In the genomic region with DNA sequence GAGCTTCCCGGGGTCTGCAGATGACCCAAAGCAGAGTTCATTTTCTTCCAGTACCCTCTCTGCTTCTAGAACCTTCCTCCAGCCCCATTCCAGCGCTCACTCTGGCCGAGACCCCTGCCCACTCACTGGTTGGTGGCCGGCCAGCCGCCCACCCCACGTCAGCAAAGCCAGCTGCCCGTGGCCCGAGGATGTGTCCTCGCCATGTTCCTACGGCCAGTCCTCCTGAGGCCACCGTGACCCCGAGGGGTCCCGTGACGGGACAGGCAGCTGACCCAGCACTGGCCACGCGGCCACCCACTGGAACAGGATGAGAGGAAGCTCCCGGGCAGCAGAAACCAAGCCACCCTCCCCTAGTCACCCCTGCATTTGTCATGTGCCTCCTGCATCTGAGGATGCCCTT, we compare ENCODE assay signal across 20 cellular contexts. TPM values are rescaled to one million over a fixed set of nuclear protein-coding genes. Genes with fewer than 3 reads are reported as not detected.
A peak's percentile ranks its signal among the peaks of the same experiment; 100 is the strongest.
DNase-seq lines count a peak whose midpoint lies in the region; ATAC-seq, FAIRE-seq and TF ChIP-seq lines count a peak whose summit lies in the region.
"Had no signal": no experiment of that assay in that cellular context is flagged by ENCODE, and none has a peak within 500 bp of the region (broad histone marks: within the 10 kb centered on the region; RNA-seq: fewer than 3 reads in every experiment).

No MANE protein-coding gene starts in this region.

- FAIRE-seq in urothelium cell line (lab: Jason Lieb, UNC) (peak; percentile 27), kidney (lab: Jason Lieb, UNC) (no peak)
- FAIRE-seq: A549, GM19239, H54 had no signal

- WGBS in body of pancreas, 2 donors = 68 to 72% methylated on average over 9 of the region's 17 CpGs

- H3K27ac ChIP-seq in BLaER1 treated with 17β-estradiol and CSF1 and Interleukin-3, amounts not matched to agents 10 nM and 100 nM = no peak overlapping the region
- H3K27ac ChIP-seq in body of pancreas (peak overlapping the region in 3 of 4 donors; percentile 84 to 93 (median 90)), kidney (ENCODE audit: low read depth in 2 of 2, low read length in 2 of 2) (no peak overlapping the region)
- H3K27ac ChIP-seq: SJSA1 had no signal

- H3K4me2 ChIP-seq in BLaER1 treated with 17β-estradiol and CSF1 and Interleukin-3, amounts not matched to agents 10 nM and 100 nM = peak overlapping the region in 9 of 11 experiments; percentile 22 to 65 (median 34); a peak in 12 of 22 replicates

- no peak for TF ChIP-seq POLR2A in body of pancreas (IDR thresholded peaks at IDR 0.05)

- no peak overlapping the region for H3K9ac ChIP-seq in BLaER1 treated with 17β-estradiol and CSF1 and Interleukin-3, amounts not matched to agents 10 nM and 100 nM
- no peak overlapping the region for H3K9ac ChIP-seq in kidney (ENCODE audit: low read length in 2 of 2)

- H3K4me3 ChIP-seq in BLaER1 treated with 17β-estradiol and CSF1 and Interleukin-3, amounts not matched to agents 10 nM and 100 nM = no peak overlapping the region
- H3K4me3 ChIP-seq in body of pancreas (no peak overlapping the region), kidney (ENCODE audit: low read length in 2 of 2) (no peak overlapping the region)
- H3K4me3 ChIP-seq: A549, Peyer's patch, SJSA1 had no signal

- no peak for TF ChIP-seq EP300 in Ishikawa (IDR thresholded peaks at IDR 0.05; ENCODE audit: borderline replicate concordance)

- H3K36me3 ChIP-seq in BLaER1 treated with 17β-estradiol and CSF1 and Interleukin-3, amounts not matched to agents 10 nM and 100 nM = no peaks in the 10 kb centered on the region
- H3K36me3 ChIP-seq in body of pancreas (replicated peaks in 1 of 2; ENCODE audit: insufficient read depth in 1 of 2, low read depth in 2 of 2) (no peaks in the 10 kb centered on the region), kidney (ENCODE audit: control insufficient read depth in 1 of 2, insufficient read depth in 2 of 2, low read length in 2 of 2) (no peaks in the 10 kb centered on the region)
- H3K36me3 ChIP-seq: Peyer's patch, SJSA1 had no signal

- TF ChIP-seq CTCF in body of pancreas (IDR thresholded peaks at IDR 0.05) (no peak), kidney (IDR thresholded peaks at IDR 0.05; ENCODE audit: borderline replicate concordance, extremely low read depth, insufficient read depth) (no peak)

- no peaks in the 10 kb centered on the region for H3K9me3 ChIP-seq in BLaER1 treated with 17β-estradiol and CSF1 and Interleukin-3, amounts not matched to agents 10 nM and 100 nM (replicated peaks in 1 of 11)
- no peaks in the 10 kb centered on the region for H3K9me3 ChIP-seq in body of pancreas
- no peaks in the 10 kb centered on the region for H3K9me3 ChIP-seq in kidney (ENCODE audit: control insufficient read depth in 1 of 2, low read length in 2 of 2)
- H3K9me3 ChIP-seq: A549, Peyer's patch, SJSA1 had no signal

- intact Hi-C loops in body of pancreas (cut with DNase I) (no loop called here), kidney (cut with DNase I) (no loop called here)

- DNase-seq in body of pancreas (no peak), urothelium cell line (ENCODE audit: low spot score) (no peak), kidney (no peak), NCI-H524 treated with DMSO at 0.1 percent for 48 hours (lab: John Stamatoyannopoulos, UW) (no peak)
- no peak for DNase-seq in stimulated activated CD4-positive, alpha-beta T cell treated with anti-CD3 and anti-CD28 coated beads, Interleukin-4, amount 100 ng/mL, for 24 hours
- DNase-seq: DND-41, KG1, MM.1S, NCI-H446, NCI-H526, T-cell had no signal

- ATAC-seq in body of pancreas = no peak
- ATAC-seq: T-cell had no signal

- H3K27me3 ChIP-seq in BLaER1 treated with 17β-estradiol and CSF1 and Interleukin-3, amounts not matched to agents 10 nM and 100 nM = peaks cover 4 to 26% (median 21%) of the 10 kb centered on the region in 11 experiments
- H3K27me3 ChIP-seq in body of pancreas = no peaks in the 10 kb centered on the region
- H3K27me3 ChIP-seq: Peyer's patch had no signal

- peaks cover 0 to 57% (median 0%) of the 10 kb centered on the region in 11 experiments; a peak in 6 of 22 replicates for H4K20me1 ChIP-seq in BLaER1 treated with 17β-estradiol and CSF1 and Interleukin-3, amounts not matched to agents 10 nM and 100 nM

- no peak for TF ChIP-seq RAD21 in Ishikawa (IDR thresholded peaks at IDR 0.05; ENCODE audit: low read depth)

- H3K4me1 ChIP-seq in BLaER1 treated with 17β-estradiol and CSF1 and Interleukin-3, amounts not matched to agents 10 nM and 100 nM = peaks cover 1 to 35% (median 25%) of the 10 kb centered on the region in 10 experiments; a peak in 18 of 20 replicates
- H3K4me1 ChIP-seq in body of pancreas = peaks cover 22% of the 10 kb centered on the region
- peaks cover 0 to 2% of the 10 kb centered on the region in 2 donors for H3K4me1 ChIP-seq in kidney (ENCODE audit: control insufficient read depth in 1 of 2, insufficient read depth in 1 of 2, low read depth in 1 of 2, low read length in 2 of 2)

TF ChIP-seq in Ishikawa, 13 proteins besides CTCF, POLR2A, EP300 and RAD21:
- TF ChIP-seq ZBTB7A (IDR thresholded peaks at IDR 0.05; ENCODE audit: low read depth) = 0 out of 2 replicates have a peak, but pooled peaks have one; percentile 16
- no peak for TF ChIP-seq FOXM1 (IDR thresholded peaks at IDR 0.05; ENCODE audit: borderline replicate concordance, low read depth)

RNA-seq across cellular contexts. Expression of a gene that starts 39.1 kb away (rescaled TPM):
- total RNA-seq in body of pancreas (1 to 10 TPM in 1 of 2 donors, under 1 TPM in 1; 0.66 to 1.3 TPM), kidney (2.2 TPM)
- polyA plus RNA-seq in kidney (ENCODE audit: insufficient read depth, low read depth, low replicate concordance) = 69.3 TPM
- total RNA-seq: HT1080, Right ventricle myocardium superior had no signal

RNA-seq across cellular contexts. Expression of a gene that starts 50.4 kb away (rescaled TPM):
- total RNA-seq in body of pancreas (10 to 100 TPM; 35.5 to 42.8 TPM), kidney (92.9 TPM)
- 28.2 TPM for polyA plus RNA-seq in kidney (ENCODE audit: insufficient read depth, low read depth, low replicate concordance)

Comparison
In these comparisons a context has a peak if more than half of its experiments do, and no peak if none do; other contexts are left out.
1. H3K27ac ChIP-seq: peak in body of pancreas (3 of 4); none in BLaER1 treated with 17β-estradiol and CSF1 and Interleukin-3, amounts not matched to agents 10 nM and 100 nM (0 of 11) and kidney (0 of 2).